Comparison of ENCODE assay signal across 9 cellular contexts in genomic region chr4:75916091-75916661, GRCh38. TPM values are rescaled to one million over a fixed set of nuclear protein-coding genes. Genes with fewer than 3 reads are reported as not detected.
A peak's percentile ranks its signal among the peaks of the same experiment; 100 is the strongest.
DNase-seq lines count a peak whose midpoint lies in the region; ATAC-seq and TF ChIP-seq lines count a peak whose summit lies in the region.
"Had no signal": no experiment of that assay in that cellular context is flagged by ENCODE, and none has a peak within 500 bp of the region (broad histone marks: within the 10 kb centered on the region; RNA-seq: fewer than 3 reads in every experiment).

No MANE protein-coding gene starts in this region.

- H3K4me2 ChIP-seq in DND-41 (ENCODE audit: insufficient read depth, low read length), result no peak overlapping the region

- peak; percentile 87 for TF ChIP-seq CTCF in DND-41 (IDR thresholded peaks at IDR 0.05; ENCODE audit: borderline replicate concordance, extremely low read depth, low read length, poor library complexity, severe bottlenecking)
- TF ChIP-seq CTCF in HFF-Myc (IDR thresholded peaks at IDR 0.05; ENCODE audit: low read depth, low read length, missing control alignments), result peak; percentile 72
- peak; percentile 26 to 84 (median 69) for TF ChIP-seq CTCF in heart right ventricle (IDR thresholded peaks at IDR 0.05)

- WGBS in heart right ventricle, 2 donors, result 32 to 34% methylated on average over 1 of the region's 1 CpG

- H3K27me3 ChIP-seq in DND-41 (ENCODE audit: insufficient read depth, low read length, poor library complexity), result no peaks in the 10 kb centered on the region
- H3K27me3 ChIP-seq in heart right ventricle, result no peaks in the 10 kb centered on the region

- no peaks in the 10 kb centered on the region for H4K20me1 ChIP-seq in DND-41 (ENCODE audit: insufficient read depth, low read length)

- H3K36me3 Mint-ChIP-seq in activated naive CD4-positive, alpha-beta T cell treated with anti-CD3 and anti-CD28 coated beads, Interleukin-2, amount 50 U/mL, for 72 hours, result peaks cover 2 to 5% of the 10 kb centered on the region in 2 donors

- H3K9me3 ChIP-seq in DND-41 (ENCODE audit: insufficient read depth, low read length, severe bottlenecking) (no peaks in the 10 kb centered on the region), heart right ventricle (no peaks in the 10 kb centered on the region)

- H3K79me2 ChIP-seq in DND-41 (ENCODE audit: insufficient read depth, low read length), result no peaks in the 10 kb centered on the region

- H3K27ac ChIP-seq in DND-41 (ENCODE audit: low read length) (no peak overlapping the region; the same call in 1 of the 2 replicates), heart right ventricle (peak overlapping the region in 3 of 10 donors; percentile 5 to 36 (median 17))

- DNase-seq in A172 (ENCODE audit: low spot score) (peak; percentile 35), DND-41 (peak; percentile 41), HFF-Myc (ENCODE audit: extremely low read depth, low read depth) (peak; percentile 33), NCI-H2227 treated with DMSO at 0.1 percent for 48 hours (lab: John Stamatoyannopoulos, UW) (peak; percentile 4), heart right ventricle (no peak), sciatic nerve (ENCODE audit: low spot score) (no peak), NCI-H345 treated with DMSO at 0.1 percent for 48 hours (lab: John Stamatoyannopoulos, UW; ENCODE audit: unreplicated experiment) (no peak)
- DNase-seq in activated naive CD4-positive, alpha-beta T cell treated with anti-CD3 and anti-CD28 coated beads, Interleukin-2, amount 50 U/mL, for 72 hours (ENCODE audit: low spot score in 2 of 2), result peak in 1 of 2 donors; percentile 20

- H3K27ac Mint-ChIP-seq in activated naive CD4-positive, alpha-beta T cell treated with anti-CD3 and anti-CD28 coated beads, Interleukin-2, amount 50 U/mL, for 72 hours, result peak overlapping the region; percentile 63 to 77
- H3K27ac Mint-ChIP-seq: IgD-negative memory B cell had no signal

- peak; percentile 89 for ATAC-seq in DND-41 (ENCODE audit: insufficient read depth, low read depth)
- ATAC-seq in activated naive CD4-positive, alpha-beta T cell treated with anti-CD3 and anti-CD28 coated beads, Interleukin-2, amount 50 U/mL, for 72 hours, result peak; percentile 48 to 67
- peak in 6 of 8 donors; percentile 38 to 67 (median 52) for ATAC-seq in heart right ventricle
- peak; percentile 83 for ATAC-seq in sciatic nerve

- peak overlapping the region; percentile 31; the same call in 1 of the 2 replicates for H2AFZ ChIP-seq in DND-41 (ENCODE audit: low read depth, low read length)

- no peaks in the 10 kb centered on the region for H3K4me1 ChIP-seq in DND-41 (ENCODE audit: insufficient read depth, low read length)
- H3K4me1 ChIP-seq in heart right ventricle, result peaks cover 0 to 13% (median 0%) of the 10 kb centered on the region in 9 donors

- peaks cover 11% of the 10 kb centered on the region; the same call in 1 of the 2 replicates for H3K36me3 ChIP-seq in DND-41 (ENCODE audit: insufficient read depth, low read length)
- peaks cover 0 to 71% (median 11%) of the 10 kb centered on the region in 9 donors for H3K36me3 ChIP-seq in heart right ventricle

- H3K4me3 ChIP-seq in DND-41 (ENCODE audit: low read depth in 1 of 2, low read length in 2 of 2) (no peak overlapping the region), HFF-Myc (replicated peaks; ENCODE audit: low read depth, low read length) (no peak overlapping the region), heart right ventricle (no peak overlapping the region)

- H3K9ac ChIP-seq in DND-41 (ENCODE audit: low read depth, low read length), result no peak overlapping the region

- H3K9me3 Mint-ChIP-seq in activated naive CD4-positive, alpha-beta T cell treated with anti-CD3 and anti-CD28 coated beads, Interleukin-2, amount 50 U/mL, for 72 hours, result peaks cover under 1% of the 10 kb centered on the region in 2 donors
- H3K9me3 Mint-ChIP-seq: IgD-negative memory B cell had no signal

- intact Hi-C loops in heart right ventricle (cut with DNase I), result loop anchor here in 4 of 10 donors (5.0 to 10.0 kb wide), 3 partner anchors 149 to 159 kb away; partner anchors contain the start of gene ART3 (in 2 of the 4)
- intact Hi-C loops in sciatic nerve (cut with DNase I), result no loop called here

RNA-seq across cellular contexts. Expression of gene PPEF2, which starts 13.9 kb away (rescaled TPM):
- not detected in 2 replicates for total RNA-seq in A172 (2014; rRNA removed; shearing (Covaris generic))
- total RNA-seq in activated naive CD4-positive, alpha-beta T cell treated with anti-CD3 and anti-CD28 coated beads, Interleukin-2, amount 50 U/mL, for 72 hours, result under 1 TPM in 1 of 2 donors, not detected in 1; 0.54 TPM
- total RNA-seq in heart right ventricle (not detected), sciatic nerve (0.22 TPM)
- polyA plus RNA-seq in heart right ventricle, result not detected
- polyA plus RNA-seq: IgD-negative memory B cell had no signal

RNA-seq across cellular contexts. Expression of gene NAAA, which starts 24.6 kb away (rescaled TPM):
- total RNA-seq in A172 (2014; rRNA removed; shearing (Covaris generic)), result 27.7 and 39.2 TPM in 2 replicates
- 10 to 100 TPM; 17.4 to 22.8 TPM for total RNA-seq in activated naive CD4-positive, alpha-beta T cell treated with anti-CD3 and anti-CD28 coated beads, Interleukin-2, amount 50 U/mL, for 72 hours
- 10 to 100 TPM in 9 of 10 donors, 1 to 10 TPM in 1; 6.4 to 27.4 (median 14.5) TPM for total RNA-seq in heart right ventricle
- 1 to 10 TPM; 6.9 to 7.5 TPM for polyA plus RNA-seq in heart right ventricle
- total RNA-seq in sciatic nerve, result 29.4 TPM

Comparison
In these comparisons a context has a peak if more than half of its experiments do, and no peak if none do; other contexts are left out.
1. DNase-seq: peak in A172 (single experiment), DND-41 (single experiment), HFF-Myc (single experiment) and NCI-H2227 treated with DMSO at 0.1 percent for 48 hours (single experiment); none in heart right ventricle (0 of 2), sciatic nerve (single experiment) and NCI-H345 treated with DMSO at 0.1 percent for 48 hours (single experiment).
2. Peak in every context shown above with its lines, with median percentiles within 50 percentile points of each other: ATAC-seq and CTCF ChIP-seq.